ENCODE assay signal across 24 cellular contexts in genomic region chr5:41369799-41370198, GRCh38.
"Had no signal": no experiment of that assay in that cellular context is flagged by ENCODE, and none has a peak within 500 bp of the region (broad histone marks: within the 10 kb centered on the region; RNA-seq: fewer than 3 reads in every experiment).

No MANE protein-coding gene starts in this region.

- H3K4me3 ChIP-seq: lower lobe of right lung, neural progenitor cell, psoas muscle, skin epidermis, tibial nerve, uterus had no signal

- H3K4me1 ChIP-seq: lower lobe of right lung, neural progenitor cell, parathyroid adenoma, psoas muscle, uterus had no signal

- H3K36me3 ChIP-seq: lower lobe of right lung, neural progenitor cell, neutrophil, tibial nerve, uterus had no signal

- DNase-seq: hypothalamus; immature natural killer cell; islet precursor cell; lower lobe of right lung; mammary epithelial cell; mesenchymal stem cell; naive B cell; natural killer cell; nephron progenitor cell; occipital lobe; psoas muscle; stimulated activated CD4-positive, alpha-beta T cell treated with anti-CD3 and anti-CD28 coated beads, Interleukin-12 subunit alpha, Interleukin-12 subunit beta, amount 100 ng/mL, for 4 hours; stimulated activated CD4-positive, alpha-beta T cell treated with anti-CD3 and anti-CD28 coated beads, Interleukin-15, amount 100 ng/mL, for 24 hours; stimulated activated CD4-positive, alpha-beta T cell treated with anti-CD3 and anti-CD28 coated beads, Interleukin-2, amount 100 ng/mL, for 24 hours; stimulated activated CD4-positive, alpha-beta T cell treated with anti-CD3 and anti-CD28 coated beads, Interleukin-4, amount 100 ng/mL, for 1 hour; stimulated activated naive B cell treated with anti-CD40 and anti-IgM and Interleukin-4, amounts not matched to agents 10 μg/mL and 1 μg/mL and 100 μg/mL, for 72 hours; substantia nigra; uterus had no signal

- H3K27ac ChIP-seq: lower lobe of right lung, neural progenitor cell, neutrophil, parathyroid adenoma, psoas muscle, skin epidermis, tibial nerve, uterus had no signal

- ATAC-seq: lower lobe of right lung; natural killer cell; psoas muscle; sciatic nerve; stimulated activated naive B cell treated with anti-CD40 and anti-IgM and Interleukin-4, amounts not matched to agents 10 μg/mL and 1 μg/mL and 100 μg/mL, for 72 hours had no signal

- H3K79me2 ChIP-seq: parathyroid adenoma had no signal

- H3K4me2 ChIP-seq: neural progenitor cell had no signal

- H3K9me3 ChIP-seq: lower lobe of right lung, neutrophil, psoas muscle, tibial nerve, uterus had no signal

- H3K27me3 ChIP-seq: neural progenitor cell, neutrophil, tibial nerve, uterus had no signal

- H3K9ac ChIP-seq: neural progenitor cell, parathyroid adenoma had no signal
